Comparison of ENCODE assay signal across 15 cellular contexts in genomic region chr15:66966256-66966655, GRCh38.
DNase-seq lines count a peak whose midpoint lies in the region; ATAC-seq, FAIRE-seq and TF ChIP-seq lines count a peak whose summit lies in the region.
"Had no signal": no experiment of that assay in that cellular context is flagged by ENCODE, and none has a peak within 500 bp of the region (broad histone marks: within the 10 kb centered on the region; RNA-seq: fewer than 3 reads in every experiment).

No MANE protein-coding gene starts in this region.

- H3K4me1 Mint-ChIP-seq in neural progenitor cell, result peaks cover 14% of the 10 kb centered on the region
- H3K4me1 Mint-ChIP-seq: activated CD8-positive, alpha-beta memory T cell treated with anti-CD3 and anti-CD28 coated beads, Interleukin-2, amount 10 ng/mL, durations not matched to agents 7 days and 5 days; activated naive CD4-positive, alpha-beta T cell treated with anti-CD3 and anti-CD28 coated beads, Interleukin-2, amount 10 ng/mL, durations not matched to agents 7 days and 5 days had no signal

- peak; percentile 43 for TF ChIP-seq CTCF in GM12873 (IDR thresholded peaks at IDR 0.05; ENCODE audit: insufficient read depth, low read depth, low read length, missing control alignments)
- peak; percentile 37 for TF ChIP-seq CTCF in bronchial epithelial cell (IDR thresholded peaks at IDR 0.05; ENCODE audit: insufficient read depth, low read length, severe bottlenecking)
- peak; percentile 34 for TF ChIP-seq CTCF in neural progenitor cell (IDR thresholded peaks at IDR 0.05)

- no peaks in the 10 kb centered on the region for H3F3A ChIP-seq in neural progenitor cell (ENCODE audit: low read depth)

- peaks cover 7% of the 10 kb centered on the region for H3K4me1 ChIP-seq in neural progenitor cell
- H3K4me1 ChIP-seq: SJSA1, suprapubic skin had no signal

- no peaks in the 10 kb centered on the region for H3K79me2 ChIP-seq in neural progenitor cell (ENCODE audit: low read depth)

- no peak overlapping the region for H3K4me2 ChIP-seq in neural progenitor cell

- no peak overlapping the region for H2AFZ ChIP-seq in neural progenitor cell (replicated peaks)

- ATAC-seq in GM18861 (IDR thresholded peaks at IDR 0.05; ENCODE audit: unreplicated experiment), result no peak
- no peak for ATAC-seq in GM18867 (IDR thresholded peaks at IDR 0.05; ENCODE audit: unreplicated experiment)
- ATAC-seq: activated CD8-positive, alpha-beta memory T cell treated with anti-CD3 and anti-CD28 coated beads, Interleukin-2, amount 10 ng/mL, durations not matched to agents 7 days and 5 days had no signal

- H3K4me3 ChIP-seq in bronchial epithelial cell (ENCODE audit: low read depth, low read length), result no peak overlapping the region
- H3K4me3 ChIP-seq in neural progenitor cell, result no peak overlapping the region
- H3K4me3 ChIP-seq: SJSA1, suprapubic skin had no signal

- H3K36me3 ChIP-seq in bronchial epithelial cell (ENCODE audit: control insufficient read depth, insufficient read depth, low read length) (no peaks in the 10 kb centered on the region), neural progenitor cell (no peaks in the 10 kb centered on the region)
- H3K36me3 ChIP-seq: SJSA1, suprapubic skin, WERI-Rb-1 had no signal

- H3K27me3 Mint-ChIP-seq in neural progenitor cell (ENCODE audit: insufficient read depth, low read depth), result peaks cover 8% of the 10 kb centered on the region

- FAIRE-seq in bronchial epithelial cell (lab: Jason Lieb, UNC), result no peak

- H4K20me1 ChIP-seq in neural progenitor cell (ENCODE audit: low read depth), result no peaks in the 10 kb centered on the region

- H3K9ac ChIP-seq in neural progenitor cell, result no peak overlapping the region

- no peaks in the 10 kb centered on the region for H3K9me3 ChIP-seq in neural progenitor cell (ENCODE audit: low read depth)
- H3K9me3 ChIP-seq: SJSA1, suprapubic skin had no signal

- no peak overlapping the region for H3K27ac ChIP-seq in neural progenitor cell
- H3K27ac ChIP-seq: SJSA1, suprapubic skin, WERI-Rb-1 had no signal

- H3K4me3 Mint-ChIP-seq in neural progenitor cell, result no peak overlapping the region
- H3K4me3 Mint-ChIP-seq: activated CD8-positive, alpha-beta memory T cell treated with anti-CD3 and anti-CD28 coated beads, Interleukin-2, amount 10 ng/mL, durations not matched to agents 7 days and 5 days; activated naive CD4-positive, alpha-beta T cell treated with anti-CD3 and anti-CD28 coated beads, Interleukin-2, amount 10 ng/mL, durations not matched to agents 7 days and 5 days had no signal

- no peaks in the 10 kb centered on the region for H3K36me3 Mint-ChIP-seq in neural progenitor cell
- H3K36me3 Mint-ChIP-seq: activated CD8-positive, alpha-beta memory T cell treated with anti-CD3 and anti-CD28 coated beads, Interleukin-2, amount 10 ng/mL, durations not matched to agents 7 days and 5 days; activated naive CD4-positive, alpha-beta T cell treated with anti-CD3 and anti-CD28 coated beads, Interleukin-2, amount 10 ng/mL, durations not matched to agents 7 days and 5 days had no signal

- H3K27me3 ChIP-seq in bronchial epithelial cell (ENCODE audit: control insufficient read depth, insufficient read depth, low read length), result no peaks in the 10 kb centered on the region
- no peaks in the 10 kb centered on the region for H3K27me3 ChIP-seq in neural progenitor cell
- H3K27me3 ChIP-seq: SJSA1, suprapubic skin had no signal

- DNase-seq in LoVo (ENCODE audit: low spot score) (peak; percentile 9), bronchial epithelial cell (ENCODE audit: low read depth) (peak; percentile 39), neural progenitor cell (ENCODE audit: low spot score) (no peak), mesenteric fat pad (ENCODE audit: low spot score) (no peak)
- no peak for DNase-seq in activated CD4-positive, alpha-beta T cell treated with anti-CD3 and anti-CD28 coated beads, Interleukin-2, amount 50 U/mL, for 4 hours
- DNase-seq: activated CD8-positive, alpha-beta memory T cell treated with anti-CD3 and anti-CD28 coated beads, Interleukin-2, amount 10 ng/mL, durations not matched to agents 7 days and 5 days; activated naive CD4-positive, alpha-beta T cell treated with anti-CD3 and anti-CD28 coated beads, Interleukin-2, amount 10 ng/mL, durations not matched to agents 7 days and 5 days; cerebellar nuclear complex; NCI-H2029 treated with DMSO at 0.1 percent for 48 hours; WERI-Rb-1 had no signal

- H3K27ac Mint-ChIP-seq in neural progenitor cell, result peak overlapping the region; percentile 69
- H3K27ac Mint-ChIP-seq: activated CD8-positive, alpha-beta memory T cell treated with anti-CD3 and anti-CD28 coated beads, Interleukin-2, amount 10 ng/mL, durations not matched to agents 7 days and 5 days; activated naive CD4-positive, alpha-beta T cell treated with anti-CD3 and anti-CD28 coated beads, Interleukin-2, amount 10 ng/mL, durations not matched to agents 7 days and 5 days had no signal

- no peaks in the 10 kb centered on the region for H3K9me3 Mint-ChIP-seq in neural progenitor cell
- H3K9me3 Mint-ChIP-seq: activated naive CD4-positive, alpha-beta T cell treated with anti-CD3 and anti-CD28 coated beads, Interleukin-2, amount 10 ng/mL, durations not matched to agents 7 days and 5 days had no signal

Comparison
In these comparisons a context has a peak if more than half of its experiments do, and no peak if none do; other contexts are left out.
1. DNase-seq: peak in LoVo (single experiment) and bronchial epithelial cell (single experiment); none in neural progenitor cell (single experiment), mesenteric fat pad (single experiment) and activated CD4-positive, alpha-beta T cell treated with anti-CD3 and anti-CD28 coated beads, Interleukin-2, amount 50 U/mL, for 4 hours (0 of 2).
2. Peak in every context shown above with its lines, with median percentiles within 50 percentile points of each other: CTCF ChIP-seq.